18 cellular contexts compared by ENCODE assay signal in genomic region chr11:100459791-100460190, GRCh38.
"Had no signal": no experiment of that assay in that cellular context is flagged by ENCODE, and none has a peak within 500 bp of the region (broad histone marks: within the 10 kb centered on the region; RNA-seq: fewer than 3 reads in every experiment).

No MANE protein-coding gene starts in this region.

- H3K36me3 Mint-ChIP-seq: memory B cell; natural killer cell; neural progenitor cell; stimulated activated effector memory CD8-positive, alpha-beta T cell treated with anti-CD3 and anti-CD28 coated beads, Interleukin-12 subunit alpha, Interleukin-12 subunit beta, amount 100 ng/mL, for 72 hours had no signal

- H3K4me3 ChIP-seq: dorsolateral prefrontal cortex, gastrocnemius medialis, lung, neural progenitor cell, stomach, thyroid gland, upper lobe of left lung had no signal

- H3K9me3 ChIP-seq: gastrocnemius medialis, stomach, thyroid gland, upper lobe of left lung had no signal

- H3K27me3 ChIP-seq: dorsolateral prefrontal cortex, gastrocnemius medialis, neural progenitor cell, stomach, thyroid gland, upper lobe of left lung had no signal

- H3K27ac ChIP-seq: dorsolateral prefrontal cortex, gastrocnemius medialis, neural progenitor cell, parathyroid adenoma, stomach, thyroid gland, upper lobe of left lung had no signal

- H3K79me2 ChIP-seq: parathyroid adenoma had no signal

- H3K27me3 Mint-ChIP-seq: memory B cell, progenitor cell of endocrine pancreas had no signal

- DNase-seq: dorsolateral prefrontal cortex; effector CD4-positive, alpha-beta T cell; foreskin fibroblast; gastrocnemius medialis; head of caudate nucleus; natural killer cell; stimulated activated CD4-positive, alpha-beta T cell treated with anti-CD3 and anti-CD28 coated beads, Interleukin-2, amount 100 ng/mL, for 24 hours; stimulated activated CD4-positive, alpha-beta T cell treated with anti-CD3 and anti-CD28 coated beads, Interleukin-4, amount 100 ng/mL, for 24 hours; stimulated activated naive CD4-positive, alpha-beta T cell treated with Interleukin-2 at 50 U/mL for 16 hours; stomach; thyroid gland; upper lobe of left lung had no signal

- H3K4me3 Mint-ChIP-seq: memory B cell; natural killer cell; neural progenitor cell; stimulated activated effector memory CD8-positive, alpha-beta T cell treated with anti-CD3 and anti-CD28 coated beads, Interleukin-12 subunit alpha, Interleukin-12 subunit beta, amount 100 ng/mL, for 72 hours had no signal

- H3K9ac ChIP-seq: neural progenitor cell, parathyroid adenoma had no signal

- H3K4me1 ChIP-seq: gastrocnemius medialis, neural progenitor cell, parathyroid adenoma, stomach, thyroid gland, upper lobe of left lung had no signal

- H3K27ac Mint-ChIP-seq: memory B cell; natural killer cell; neural progenitor cell; progenitor cell of endocrine pancreas; stimulated activated effector memory CD8-positive, alpha-beta T cell treated with anti-CD3 and anti-CD28 coated beads, Interleukin-12 subunit alpha, Interleukin-12 subunit beta, amount 100 ng/mL, for 72 hours had no signal

- H3K4me2 ChIP-seq: neural progenitor cell had no signal

- H2AFZ ChIP-seq: neural progenitor cell, parathyroid adenoma had no signal

- H3K36me3 ChIP-seq: gastrocnemius medialis, neural progenitor cell, stomach, thyroid gland, upper lobe of left lung had no signal

- H3K4me1 Mint-ChIP-seq: memory B cell; natural killer cell; neural progenitor cell; stimulated activated effector memory CD8-positive, alpha-beta T cell treated with anti-CD3 and anti-CD28 coated beads, Interleukin-12 subunit alpha, Interleukin-12 subunit beta, amount 100 ng/mL, for 72 hours had no signal

- H3K9me3 Mint-ChIP-seq: neural progenitor cell had no signal
